Comparison of ENCODE assay signal across 9 cellular contexts in genomic region chr17:58189436-58190146, GRCh38. TPM values are rescaled to one million over a fixed set of nuclear protein-coding genes. Genes with fewer than 3 reads are reported as not detected.
DNase-seq lines count a peak whose midpoint lies in the region; ATAC-seq and TF ChIP-seq lines count a peak whose summit lies in the region.
"Had no signal": no experiment of that assay in that cellular context is flagged by ENCODE, and none has a peak within 500 bp of the region (broad histone marks: within the 10 kb centered on the region; RNA-seq: fewer than 3 reads in every experiment).

No MANE protein-coding gene starts in this region.

- H3K27ac Mint-ChIP-seq in activated T-cell treated with anti-CD3 and anti-CD28 coated beads, Interleukin-2, amount 50 U/mL, for 72 hours = no peak overlapping the region
- H3K27ac Mint-ChIP-seq in type B pancreatic cell = no peak overlapping the region

- H3K4me3 Mint-ChIP-seq in activated T-cell treated with anti-CD3 and anti-CD28 coated beads, Interleukin-2, amount 50 U/mL, for 72 hours = no peak overlapping the region
- H3K4me3 Mint-ChIP-seq in type B pancreatic cell = no peak overlapping the region

- no peak overlapping the region for H3K4me3 ChIP-seq in BJ (ENCODE audit: low read depth, low read length)
- no peak overlapping the region for H3K4me3 ChIP-seq in astrocyte of the cerebellum (ENCODE audit: low read depth, low read length)
- H3K4me3 ChIP-seq in lower lobe of right lung = no peak overlapping the region
- H3K4me3 ChIP-seq: esophagus squamous epithelium had no signal

- in situ Hi-C loops in astrocyte of the cerebellum (cut with HindIII; ENCODE audit: low sequenced_read_pairs) = no loop called here

- H3K4me1 Mint-ChIP-seq in activated T-cell treated with anti-CD3 and anti-CD28 coated beads, Interleukin-2, amount 50 U/mL, for 72 hours (ENCODE audit: low read depth) = no peaks in the 10 kb centered on the region
- peaks cover 1% of the 10 kb centered on the region for H3K4me1 Mint-ChIP-seq in type B pancreatic cell (ENCODE audit: unreplicated experiment)

- TF ChIP-seq CTCF in BJ (IDR thresholded peaks at IDR 0.05; ENCODE audit: insufficient read depth, low read depth, low read length) (no peak), astrocyte of the cerebellum (IDR thresholded peaks at IDR 0.05; ENCODE audit: low read depth, low read length, missing control alignments) (no peak), lower lobe of right lung (IDR thresholded peaks at IDR 0.05) (no peak), type B pancreatic cell (conservative IDR thresholded peaks at IDR 0.05) (no peak), GM10248 (IDR thresholded peaks at IDR 0.05; ENCODE audit: control extremely low read depth, extremely low read depth, low read depth, missing control alignments) (no peak)

- no peaks in the 10 kb centered on the region for H3K4me1 ChIP-seq in lower lobe of right lung

- CTCF ChIA-PET in BJ (lab: Yijun Ruan, JAX) (interaction anchor here (1.0 to 2.5 kb wide), 4 partner anchors 10 to 946 kb away, joined by 3 to 19 read pairs (median 3); no protein-coding TSS in a partner anchor), HEK293T (lab: Yijun Ruan, JAX) (interaction anchor here (3.8 kb wide), 1 partner anchor 11 kb away, joined by 15 read pairs; no protein-coding TSS in a partner anchor), GM10248 (lab: Yijun Ruan, JAX) (interaction anchor here (0.5 to 4.3 kb wide), 2 partner anchors 11 to 228 kb away, joined by 3 to 38 read pairs; no protein-coding TSS in a partner anchor)

- peak; percentile 26 for DNase-seq in BJ (ENCODE audit: low read depth)
- peak in 68 of 76 experiments; percentile 6 to 86 (median 60) for DNase-seq in HUDEP-2 (lab: John Stamatoyannopoulos, UW; ENCODE audit: unreplicated experiment in 76 of 76)
- DNase-seq in astrocyte of the cerebellum (ENCODE audit: low read depth) = peak; percentile 84
- peak; percentile 79 for DNase-seq in lower lobe of right lung
- no peak for DNase-seq in activated T-cell treated with anti-CD3 and anti-CD28 coated beads, Interleukin-2, amount 50 U/mL, for 72 hours
- DNase-seq in type B pancreatic cell (ENCODE audit: extremely low spot score, unreplicated experiment) = no peak
- no peak for DNase-seq in HEK293T (ENCODE audit: extremely low spot score)
- DNase-seq in GM10248 (ENCODE audit: extremely low spot score) = no peak
- DNase-seq: esophagus squamous epithelium had no signal

- H3K27me3 Mint-ChIP-seq in activated T-cell treated with anti-CD3 and anti-CD28 coated beads, Interleukin-2, amount 50 U/mL, for 72 hours (ENCODE audit: low read depth) = peaks cover 12% of the 10 kb centered on the region
- H3K27me3 Mint-ChIP-seq in type B pancreatic cell = peaks cover 58% of the 10 kb centered on the region

- intact Hi-C loops in lower lobe of right lung (cut with DNase I) = no loop called here

- peaks cover 5% of the 10 kb centered on the region for H3K27me3 ChIP-seq in BJ (ENCODE audit: control insufficient read depth, insufficient read depth, low read length)
- peaks cover 11% of the 10 kb centered on the region for H3K27me3 ChIP-seq in lower lobe of right lung (ENCODE audit: low read depth)

- no peak overlapping the region for H3K27ac ChIP-seq in lower lobe of right lung
- H3K27ac ChIP-seq: esophagus squamous epithelium had no signal

- H3K36me3 Mint-ChIP-seq in activated T-cell treated with anti-CD3 and anti-CD28 coated beads, Interleukin-2, amount 50 U/mL, for 72 hours (ENCODE audit: insufficient read depth in 2 of 2) = no peaks in the 10 kb centered on the region
- H3K36me3 Mint-ChIP-seq in type B pancreatic cell = no peaks in the 10 kb centered on the region

- no peaks in the 10 kb centered on the region for H3K36me3 ChIP-seq in BJ (ENCODE audit: control insufficient read depth, insufficient read depth, low read length)
- no peaks in the 10 kb centered on the region for H3K36me3 ChIP-seq in lower lobe of right lung
- H3K36me3 ChIP-seq: esophagus squamous epithelium had no signal

- POLR2A ChIA-PET in BJ (lab: Charles Lee) = no interaction called here
- POLR2A ChIA-PET in HEK293T (lab: Yijun Ruan, JAX) = no interaction called here
- POLR2A ChIA-PET in GM10248 (lab: Yijun Ruan, JAX) = no interaction called here

- ATAC-seq in lower lobe of right lung = peak; percentile 80 to 86
- no peak for ATAC-seq in activated T-cell treated with anti-CD3 and anti-CD28 coated beads, Interleukin-2, amount 50 U/mL, for 72 hours (replicated peaks in 1 of 2)

- no peaks in the 10 kb centered on the region for H3K9me3 Mint-ChIP-seq in activated T-cell treated with anti-CD3 and anti-CD28 coated beads, Interleukin-2, amount 50 U/mL, for 72 hours
- no peaks in the 10 kb centered on the region for H3K9me3 Mint-ChIP-seq in type B pancreatic cell

- H3K9me3 ChIP-seq in lower lobe of right lung = no peaks in the 10 kb centered on the region
- H3K9me3 ChIP-seq: esophagus squamous epithelium had no signal

TF ChIP-seq in HEK293T, 16 proteins besides CTCF, POLR2A, EP300 and RAD21:
- TF ChIP-seq L3MBTL2 (conservative IDR thresholded peaks at IDR 0.05) (no peak), NFRKB (IDR thresholded peaks at IDR 0.05) (no peak), ELF4 (IDR thresholded peaks at IDR 0.05) (no peak), FOXM1 (IDR thresholded peaks at IDR 0.05; ENCODE audit: borderline replicate concordance) (no peak), HDGF (IDR thresholded peaks at IDR 0.05; ENCODE audit: borderline replicate concordance) (no peak), PKNOX1 (IDR thresholded peaks at IDR 0.05) (no peak), ZNF384 (IDR thresholded peaks at IDR 0.05) (no peak), CTBP1 (IDR thresholded peaks at IDR 0.05; ENCODE audit: borderline replicate concordance) (no peak), BHLHE40 (IDR thresholded peaks at IDR 0.05; ENCODE audit: borderline replicate concordance) (no peak), FOXK2 (IDR thresholded peaks at IDR 0.05) (no peak), LEF1 (IDR thresholded peaks at IDR 0.05; ENCODE audit: borderline replicate concordance) (no peak), ARNT (IDR thresholded peaks at IDR 0.05) (no peak)

RNA-seq across cellular contexts. Expression of gene EPX, which starts 2.9 kb away (rescaled TPM):
- polyA plus RNA-seq in BJ (2011; rRNA removed) = not detected in 2 replicates
- not detected in 2 replicates for polyA minus RNA-seq in BJ (2011; rRNA and poly(A)+ RNA removed)
- total RNA-seq in lower lobe of right lung (not detected), type B pancreatic cell (ENCODE audit: low replicate concordance) (not detected in 2 replicates)
- total RNA-seq in activated T-cell treated with anti-CD3 and anti-CD28 coated beads, Interleukin-2, amount 50 U/mL, for 72 hours = not detected
- total RNA-seq: esophagus squamous epithelium had no signal

RNA-seq across cellular contexts. Expression of gene OR4D2, which starts 22.8 kb away (rescaled TPM):
- not detected in 2 replicates for polyA plus RNA-seq in BJ (2011; rRNA removed)
- not detected in 2 replicates for polyA minus RNA-seq in BJ (2011; rRNA and poly(A)+ RNA removed)
- not detected for total RNA-seq in lower lobe of right lung
- total RNA-seq in activated T-cell treated with anti-CD3 and anti-CD28 coated beads, Interleukin-2, amount 50 U/mL, for 72 hours = not detected
- total RNA-seq in type B pancreatic cell (ENCODE audit: low replicate concordance) = not detected in 2 replicates
- total RNA-seq: esophagus squamous epithelium had no signal

RNA-seq across cellular contexts. Expression of gene MKS1, which starts 29.5 kb away (rescaled TPM):
- polyA plus RNA-seq in BJ (2011; rRNA removed) = 11.6 and 14.1 TPM in 2 replicates
- polyA minus RNA-seq in BJ (2011; rRNA and poly(A)+ RNA removed) = 5.9 and 9.8 TPM in 2 replicates
- total RNA-seq in lower lobe of right lung (20.1 TPM), type B pancreatic cell (ENCODE audit: low replicate concordance) (21.9 and 33.2 TPM in 2 replicates)
- 10 to 100 TPM; 25.7 to 35.2 TPM for total RNA-seq in activated T-cell treated with anti-CD3 and anti-CD28 coated beads, Interleukin-2, amount 50 U/mL, for 72 hours

RNA-seq across cellular contexts. Expression of gene OR4D1, which starts 41.4 kb away (rescaled TPM):
- not detected in 2 replicates for polyA plus RNA-seq in BJ (2011; rRNA removed)
- not detected in 2 replicates for polyA minus RNA-seq in BJ (2011; rRNA and poly(A)+ RNA removed)
- total RNA-seq in lower lobe of right lung = not detected
- under 1 TPM; 0.34 to 0.35 TPM for total RNA-seq in activated T-cell treated with anti-CD3 and anti-CD28 coated beads, Interleukin-2, amount 50 U/mL, for 72 hours
- not detected in 2 replicates for total RNA-seq in type B pancreatic cell (ENCODE audit: low replicate concordance)
- total RNA-seq: esophagus squamous epithelium had no signal

RNA-seq across cellular contexts. Expression of gene LPO, which starts 48.8 kb away (rescaled TPM):
- 0.06 and 0.07 TPM in 2 replicates for polyA plus RNA-seq in BJ (2011; rRNA removed)
- not detected in 2 replicates for polyA minus RNA-seq in BJ (2011; rRNA and poly(A)+ RNA removed)
- total RNA-seq in lower lobe of right lung (not detected), type B pancreatic cell (ENCODE audit: low replicate concordance) (not detected in 2 replicates)
- under 1 TPM; 0.12 to 0.31 TPM for total RNA-seq in activated T-cell treated with anti-CD3 and anti-CD28 coated beads, Interleukin-2, amount 50 U/mL, for 72 hours

Comparison
In these comparisons a context has a peak if more than half of its experiments do, and no peak if none do; other contexts are left out.
1. DNase-seq: peak in BJ (single experiment), HUDEP-2 (68 of 76), astrocyte of the cerebellum (single experiment) and lower lobe of right lung (single experiment); none in activated T-cell treated with anti-CD3 and anti-CD28 coated beads, Interleukin-2, amount 50 U/mL, for 72 hours (0 of 2), type B pancreatic cell (single experiment), HEK293T (single experiment) and GM10248 (single experiment).
2. ATAC-seq: peak in lower lobe of right lung (2 of 2); none in activated T-cell treated with anti-CD3 and anti-CD28 coated beads, Interleukin-2, amount 50 U/mL, for 72 hours (0 of 2).